20 cellular contexts compared by ENCODE assay signal in the genomic region with DNA sequence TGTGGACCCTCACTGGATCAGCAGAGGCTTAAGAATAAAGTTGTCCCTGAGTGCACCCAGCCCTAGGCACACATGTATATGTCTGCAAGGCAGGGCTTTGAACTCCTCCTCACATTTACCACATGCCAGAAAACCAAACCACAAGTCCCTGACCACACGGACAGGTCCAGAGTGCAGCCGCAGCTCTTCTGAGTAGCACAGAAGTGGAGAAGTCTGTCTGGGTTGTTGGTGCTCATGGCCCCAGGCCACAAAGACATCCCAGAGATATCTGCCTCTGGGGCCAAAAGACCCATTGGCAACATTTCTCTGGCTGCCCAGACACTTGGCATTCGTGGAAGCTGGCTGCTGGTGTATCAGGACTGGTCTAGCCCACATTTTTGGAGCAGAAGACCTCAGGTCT. TPM values are rescaled to one million over a fixed set of nuclear protein-coding genes. Genes with fewer than 3 reads are reported as not detected.
"Had no signal": no experiment of that assay in that cellular context is flagged by ENCODE, and none has a peak within 500 bp of the region (broad histone marks: within the 10 kb centered on the region; RNA-seq: fewer than 3 reads in every experiment).

No MANE protein-coding gene starts in this region.

- H3K4me3 Mint-ChIP-seq: naive thymus-derived CD8-positive, alpha-beta T cell; stimulated activated naive B cell treated with anti-CD40 and anti-IgM and Interleukin-4, amounts not matched to agents 10 μg/mL and 1 μg/mL and 100 μg/mL, for 72 hours; stimulated activated naive CD8-positive, alpha-beta T cell treated with anti-CD3 and anti-CD28 coated beads, Interleukin-15, amount 100 ng/mL, for 72 hours; type B pancreatic cell had no signal

- H3K36me3 ChIP-seq: heart left ventricle, neutrophil had no signal

- H3K27me3 ChIP-seq: dorsolateral prefrontal cortex, heart left ventricle, neutrophil, testis had no signal

- H3K36me3 Mint-ChIP-seq: naive thymus-derived CD8-positive, alpha-beta T cell; stimulated activated naive B cell treated with anti-CD40 and anti-IgM and Interleukin-4, amounts not matched to agents 10 μg/mL and 1 μg/mL and 100 μg/mL, for 72 hours; type B pancreatic cell had no signal

- H3K27me3 Mint-ChIP-seq: stimulated activated naive B cell treated with anti-CD40 and anti-IgM and Interleukin-4, amounts not matched to agents 10 μg/mL and 1 μg/mL and 100 μg/mL, for 72 hours; stimulated activated naive CD8-positive, alpha-beta T cell treated with anti-CD3 and anti-CD28 coated beads, Interleukin-15, amount 100 ng/mL, for 72 hours; type B pancreatic cell had no signal

- ATAC-seq: esophagus mucosa; heart left ventricle; left colon; left ventricle myocardium superior; naive thymus-derived CD8-positive, alpha-beta T cell; sciatic nerve; stimulated activated naive B cell treated with anti-CD40 and anti-IgM and Interleukin-4, amounts not matched to agents 10 μg/mL and 1 μg/mL and 100 μg/mL, for 72 hours; stimulated activated naive CD8-positive, alpha-beta T cell treated with anti-CD3 and anti-CD28 coated beads, Interleukin-15, amount 100 ng/mL, for 72 hours had no signal

- H3K27ac Mint-ChIP-seq: naive thymus-derived CD8-positive, alpha-beta T cell; stimulated activated naive B cell treated with anti-CD40 and anti-IgM and Interleukin-4, amounts not matched to agents 10 μg/mL and 1 μg/mL and 100 μg/mL, for 72 hours; stimulated activated naive CD8-positive, alpha-beta T cell treated with anti-CD3 and anti-CD28 coated beads, Interleukin-15, amount 100 ng/mL, for 72 hours; type B pancreatic cell had no signal

- H3K27ac ChIP-seq: heart left ventricle, neutrophil, testis had no signal

- H3K4me1 ChIP-seq: heart left ventricle, testis had no signal

- H3K9me3 ChIP-seq: heart left ventricle, neutrophil, testis had no signal

- DNase-seq: cortex of kidney; dorsolateral prefrontal cortex; effector CD8-positive, alpha-beta T cell; heart left ventricle; hippocampal formation; left colon; left ventricle myocardium superior; mesendoderm; naive thymus-derived CD8-positive, alpha-beta T cell; posterior cingulate gyrus; stimulated activated CD4-positive, alpha-beta T cell treated with anti-CD3 and anti-CD28 coated beads, Interleukin-2, amount 100 ng/mL, for 24 hours; stimulated activated CD4-positive, alpha-beta T cell treated with anti-CD3 and anti-CD28 coated beads, Interleukin-4, amount 100 ng/mL, for 4 hours; stimulated activated naive B cell treated with anti-CD40 and anti-IgM and Interleukin-4, amounts not matched to agents 10 μg/mL and 1 μg/mL and 100 μg/mL, for 72 hours; stimulated activated naive CD8-positive, alpha-beta T cell treated with anti-CD3 and anti-CD28 coated beads, Interleukin-15, amount 100 ng/mL, for 72 hours; testis had no signal

- H3K4me3 ChIP-seq: dorsolateral prefrontal cortex, heart left ventricle, lung, testis had no signal

- H3K4me1 Mint-ChIP-seq: naive thymus-derived CD8-positive, alpha-beta T cell; stimulated activated naive B cell treated with anti-CD40 and anti-IgM and Interleukin-4, amounts not matched to agents 10 μg/mL and 1 μg/mL and 100 μg/mL, for 72 hours; stimulated activated naive CD8-positive, alpha-beta T cell treated with anti-CD3 and anti-CD28 coated beads, Interleukin-15, amount 100 ng/mL, for 72 hours had no signal

- H3K9me3 Mint-ChIP-seq: naive thymus-derived CD8-positive, alpha-beta T cell; stimulated activated naive B cell treated with anti-CD40 and anti-IgM and Interleukin-4, amounts not matched to agents 10 μg/mL and 1 μg/mL and 100 μg/mL, for 72 hours; stimulated activated naive CD8-positive, alpha-beta T cell treated with anti-CD3 and anti-CD28 coated beads, Interleukin-15, amount 100 ng/mL, for 72 hours; type B pancreatic cell had no signal

RNA-seq across cellular contexts. Expression of gene SUSD5, which starts 17.4 kb away (rescaled TPM):
- total RNA-seq: naive thymus-derived CD8-positive, alpha-beta T cell had no signal
- polyA plus RNA-seq: naive thymus-derived CD8-positive, alpha-beta T cell had no signal
